1 cellular context compared by ENCODE assay signal in the genomic region with DNA sequence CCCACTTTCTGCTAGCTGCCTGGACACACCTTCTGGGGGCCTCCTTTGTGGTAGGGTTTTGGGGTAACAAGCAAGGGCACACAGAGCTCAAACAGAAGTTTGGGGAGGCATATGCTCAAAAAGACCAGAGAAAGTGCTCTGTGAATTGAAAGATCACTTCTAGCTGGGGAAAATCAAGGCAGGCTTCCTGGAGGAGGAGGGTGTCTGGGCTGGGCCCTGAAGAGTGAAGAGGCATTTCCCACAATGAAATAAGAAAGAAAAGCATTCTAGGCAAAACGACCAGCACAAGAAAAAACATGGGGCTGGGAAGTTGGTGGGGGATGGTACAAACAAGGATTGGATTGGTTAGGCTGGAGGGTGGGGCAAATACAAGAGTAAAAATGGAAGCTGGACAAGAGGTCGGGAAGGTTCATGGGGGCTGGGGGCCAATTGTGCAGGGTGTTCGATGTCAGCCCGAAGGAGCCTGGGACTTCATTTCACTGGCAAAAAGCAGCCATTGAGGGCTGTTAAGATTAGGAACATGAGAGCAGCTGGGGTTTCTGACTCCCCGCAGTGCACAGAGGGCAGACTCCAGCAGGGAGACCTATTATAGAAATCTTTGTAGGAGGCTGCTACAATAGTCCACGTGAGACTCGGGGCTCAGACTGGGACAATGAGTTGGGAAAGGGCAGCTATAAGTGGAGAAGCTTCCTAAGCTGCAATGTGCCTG.
TF ChIP-seq lines count a peak whose summit lies in the region.

No MANE protein-coding gene starts in this region.

TF ChIP-seq in GM23338, 12 proteins besides CTCF, POLR2A, EP300 and RAD21 (continued from another document):
- TF ChIP-seq ZNF114 (CRISPR knock-in tag; IDR thresholded peaks at IDR 0.05) (no peak), ZNF331 (CRISPR knock-in tag; IDR thresholded peaks at IDR 0.05; ENCODE audit: low read depth) (no peak), EZH2phosphoT487 (IDR thresholded peaks at IDR 0.05; ENCODE audit: unreplicated experiment) (no peak)
